In genomic region chr3:15581471-15582394, GRCh38 we compare ENCODE assay signal across 1 cellular context.
TF ChIP-seq lines count a peak whose summit lies in the region.

No MANE protein-coding gene starts in this region.

TF ChIP-seq in IMR-90, 13 proteins besides CTCF, POLR2A, EP300 and RAD21 (continued from another document):
- TF ChIP-seq BHLHE40 (IDR thresholded peaks at IDR 0.05; ENCODE audit: low read depth, low read length) (no peak), SMC3 (IDR thresholded peaks at IDR 0.05; ENCODE audit: low read depth, low read length) (no peak), CHD1 (IDR thresholded peaks at IDR 0.05; ENCODE audit: low read depth, low read length) (no peak)
